ENCODE assay signal across 14 cellular contexts in the genomic region with DNA sequence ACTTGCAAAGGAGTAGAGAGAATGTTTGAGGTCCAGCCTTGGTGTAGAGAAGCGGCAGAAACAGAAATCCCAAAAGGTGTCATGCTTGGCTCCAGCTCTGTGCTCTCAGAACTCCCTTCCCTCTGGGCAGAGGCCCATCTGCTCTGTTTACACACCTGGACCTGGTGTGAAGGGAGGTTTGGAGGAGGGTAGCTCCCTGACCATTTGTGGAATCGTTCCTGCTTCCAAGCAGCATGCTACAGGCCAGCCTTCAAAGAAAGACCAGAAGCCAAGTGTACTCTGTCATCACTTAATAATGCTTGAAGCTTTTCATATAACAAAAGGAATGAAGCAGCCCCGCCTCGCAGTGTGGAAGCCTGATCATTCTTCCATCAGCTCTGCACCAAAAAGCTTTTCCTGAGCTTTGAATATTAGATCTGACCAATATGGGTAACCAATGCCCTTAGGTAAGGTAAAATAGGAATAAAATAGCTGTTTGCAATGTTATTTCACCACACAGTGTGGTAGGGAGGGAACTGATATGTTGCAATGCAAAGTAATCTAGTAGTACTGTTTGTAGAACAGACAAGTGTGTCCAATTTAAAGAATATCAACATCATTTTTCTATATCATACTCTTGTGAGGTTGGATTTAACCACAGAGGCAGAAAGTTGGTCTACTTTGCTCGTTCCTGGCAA.
DNase-seq lines count a peak whose midpoint lies in the region; ATAC-seq and TF ChIP-seq lines count a peak whose summit lies in the region.
"Had no signal": no experiment of that assay in that cellular context is flagged by ENCODE, and none has a peak within 500 bp of the region (broad histone marks: within the 10 kb centered on the region; RNA-seq: fewer than 3 reads in every experiment).

No MANE protein-coding gene starts in this region.

- no peak overlapping the region for H2BK120ac ChIP-seq in mesenchymal stem cell (ENCODE audit: low read depth, low read length)

- H4K20me1 ChIP-seq in PC-3 (ENCODE audit: low read length) (no peaks in the 10 kb centered on the region), hepatocyte (ENCODE audit: insufficient read depth, poor library complexity, severe bottlenecking) (no peaks in the 10 kb centered on the region)

- in situ Hi-C loops in G401 (cut with HindIII; ENCODE audit: low sequenced_read_pairs): no loop called here

- H3K4me2 ChIP-seq in PC-3 (ENCODE audit: low read length): no peak overlapping the region
- H3K4me2 ChIP-seq in hepatocyte: no peak overlapping the region
- H3K4me2 ChIP-seq in mesenchymal stem cell (ENCODE audit: low read length, poor library complexity, severe bottlenecking): no peak overlapping the region

- H4K8ac ChIP-seq in mesenchymal stem cell (ENCODE audit: low read length): no peak overlapping the region

- H3K9ac ChIP-seq in PC-3 (ENCODE audit: low read length): no peak overlapping the region
- H3K9ac ChIP-seq in mesenchymal stem cell (ENCODE audit: low read length): no peak overlapping the region

- H2AFZ ChIP-seq in PC-3 (ENCODE audit: low read length): no peak overlapping the region
- no peak overlapping the region for H2AFZ ChIP-seq in hepatocyte
- H2AFZ ChIP-seq in mesenchymal stem cell (ENCODE audit: low read depth, low read length): no peak overlapping the region

- no peaks in the 10 kb centered on the region for H3K9me3 ChIP-seq in PC-3 (ENCODE audit: low read length)
- no peaks in the 10 kb centered on the region for H3K9me3 ChIP-seq in left lung
- H3K9me3 ChIP-seq in hepatocyte (ENCODE audit: low read depth): no peaks in the 10 kb centered on the region
- no peaks in the 10 kb centered on the region for H3K9me3 ChIP-seq in mesenchymal stem cell (ENCODE audit: control insufficient read depth, low read length)
- H3K9me3 ChIP-seq: esophagus muscularis mucosa, right atrium auricular region had no signal

- H3K27me3 ChIP-seq in PC-3 (ENCODE audit: low read length): peaks cover 27% of the 10 kb centered on the region
- H3K27me3 ChIP-seq in left lung: peaks cover 0 to 60% of the 10 kb centered on the region in 2 donors
- peaks cover 14% of the 10 kb centered on the region for H3K27me3 ChIP-seq in hepatocyte
- H3K27me3 ChIP-seq in mesenchymal stem cell (ENCODE audit: control insufficient read depth in 1 of 2, insufficient read depth in 1 of 2, low read length in 2 of 2): peaks cover 3 to 86% of the 10 kb centered on the region in 2 experiments
- H3K27me3 ChIP-seq: right atrium auricular region had no signal

- no peak overlapping the region for H2BK15ac ChIP-seq in mesenchymal stem cell (ENCODE audit: low read depth, poor library complexity, severe bottlenecking)

- H3K4ac ChIP-seq in mesenchymal stem cell (ENCODE audit: low read depth in 1 of 2, low read length in 2 of 2): no peak overlapping the region

- H3K27ac ChIP-seq in PC-3 (ENCODE audit: low read length) (no peak overlapping the region), left lung (no peak overlapping the region), hepatocyte (no peak overlapping the region), mesenchymal stem cell (ENCODE audit: low read length, poor library complexity, severe bottlenecking) (no peak overlapping the region)
- H3K27ac ChIP-seq: esophagus muscularis mucosa, right atrium auricular region had no signal

- H2AK5ac ChIP-seq in mesenchymal stem cell (ENCODE audit: low read length, severe bottlenecking): no peak overlapping the region

- no peak overlapping the region for H4K91ac ChIP-seq in mesenchymal stem cell (ENCODE audit: low read length)

- POLR2A ChIA-PET in PC-3 (lab: Charles Lee; ENCODE audit: unreplicated experiment): no interaction called here

- intact Hi-C loops in PC-3 (cut with micrococcal nuclease): no loop called here
- intact Hi-C loops in left lung (cut with DNase I): no loop called here

- no peak overlapping the region for H3K18ac ChIP-seq in mesenchymal stem cell (ENCODE audit: low read depth in 1 of 2, low read length in 2 of 2)

- no TSS peak for BruUV-seq in PC-3 (replicated peaks; lab: Mats Ljungman, UMichigan)

- no peak overlapping the region for H3K14ac ChIP-seq in mesenchymal stem cell (ENCODE audit: low read length in 2 of 2)

- H2BK5ac ChIP-seq in mesenchymal stem cell (ENCODE audit: low read depth, low read length, poor library complexity, severe bottlenecking): no peak overlapping the region

- TF ChIP-seq CTCF in PC-3 (conservative IDR thresholded peaks at IDR 0.05; ENCODE audit: low read depth, low read length): no peak
- TF ChIP-seq CTCF in left lung (IDR thresholded peaks at IDR 0.05): no peak
- TF ChIP-seq CTCF in hepatocyte (IDR thresholded peaks at IDR 0.05; ENCODE audit: poor library complexity): no peak

- no peaks in the 10 kb centered on the region for H3K79me1 ChIP-seq in mesenchymal stem cell (replicated peaks; ENCODE audit: low read length, poor library complexity, severe bottlenecking)

- H2BK12ac ChIP-seq in mesenchymal stem cell (ENCODE audit: low read length in 2 of 2): no peak overlapping the region

- CTCF ChIA-PET in PC-3 (lab: Charles Lee): interaction anchor here (0.6 kb wide), 1 partner anchor 142 kb away, joined by 4 read pairs; no protein-coding TSS in a partner anchor

- no peaks in the 10 kb centered on the region for H3K9me2 ChIP-seq in PC-3 (replicated peaks; ENCODE audit: low read length)
- no peaks in the 10 kb centered on the region for H3K9me2 ChIP-seq in hepatocyte (replicated peaks; ENCODE audit: insufficient read depth)

- no peaks in the 10 kb centered on the region for H3K79me2 ChIP-seq in PC-3 (ENCODE audit: low read length)
- H3K79me2 ChIP-seq in hepatocyte: no peaks in the 10 kb centered on the region

- H3K36me3 ChIP-seq in PC-3 (ENCODE audit: low read depth, low read length) (no peaks in the 10 kb centered on the region), left lung (no peaks in the 10 kb centered on the region), hepatocyte (replicated peaks; ENCODE audit: insufficient read depth, low read depth) (no peaks in the 10 kb centered on the region), mesenchymal stem cell (ENCODE audit: control insufficient read depth in 1 of 2, insufficient read depth in 2 of 2, low read depth in 1 of 2, low read length in 2 of 2) (no peaks in the 10 kb centered on the region)
- H3K36me3 ChIP-seq: esophagus muscularis mucosa, right atrium auricular region had no signal

- DNase-seq in G401 (ENCODE audit: low spot score): peak; percentile 67
- DNase-seq in NCI-H1417 treated with DMSO at 0.1 percent for 48 hours (lab: John Stamatoyannopoulos, UW): peak; percentile 94
- no peak for DNase-seq in PC-3
- no peak for DNase-seq in left lung
- DNase-seq in hepatocyte (ENCODE audit: low spot score): no peak
- no peak for DNase-seq in NCI-H2171 (lab: John Stamatoyannopoulos, UW)
- DNase-seq in mesenchymal stem cell: no peak
- no peak for DNase-seq in OCI-M2 (lab: John Stamatoyannopoulos, UW; ENCODE audit: unreplicated experiment)
- DNase-seq: activated CD4-positive, alpha-beta memory T cell treated with anti-CD3 and anti-CD28 coated beads for 36 hours; activated naive CD4-positive, alpha-beta T cell treated with Interleukin-2 at 50 U/mL for 16 hours; CD4-positive, CD25-positive, alpha-beta regulatory T cell; NCI-H82 had no signal

- no peak overlapping the region for H3K23ac ChIP-seq in mesenchymal stem cell (ENCODE audit: low read length in 2 of 2)

- 67% methylated on average over 5 of the region's 5 CpGs for WGBS in hepatocyte (ENCODE audit: low lambda C conversion rate, missing lambda C conversion rate)
- WGBS in mesenchymal stem cell: 54% methylated on average over 3 of the region's 5 CpGs

- H3K4me3 ChIP-seq in PC-3 (ENCODE audit: low read length) (no peak overlapping the region), left lung (no peak overlapping the region), hepatocyte (no peak overlapping the region), mesenchymal stem cell (ENCODE audit: insufficient read depth in 1 of 2, low read depth in 1 of 2, low read length in 2 of 2) (no peak overlapping the region)
- H3K4me3 ChIP-seq: esophagus muscularis mucosa, right atrium auricular region had no signal

- H3K4me1 ChIP-seq in PC-3 (ENCODE audit: insufficient read depth, low read length): no peaks in the 10 kb centered on the region
- H3K4me1 ChIP-seq in left lung: no peaks in the 10 kb centered on the region
- peaks cover 7% of the 10 kb centered on the region for H3K4me1 ChIP-seq in hepatocyte (ENCODE audit: insufficient read depth)
- peaks cover 4% of the 10 kb centered on the region for H3K4me1 ChIP-seq in mesenchymal stem cell (ENCODE audit: control insufficient read depth, insufficient read depth, low read depth, low read length)
- H3K4me1 ChIP-seq: esophagus muscularis mucosa, right atrium auricular region had no signal

- peak; percentile 29 for ATAC-seq in PC-3
- peak; percentile 84 for ATAC-seq in left lung

- H3F3A ChIP-seq in PC-3 (ENCODE audit: low read length, unreplicated experiment): no peaks in the 10 kb centered on the region

Comparison
In these comparisons a context has a peak if more than half of its experiments do, and no peak if none do; other contexts are left out.
1. DNase-seq: peak in G401 (single experiment) and NCI-H1417 treated with DMSO at 0.1 percent for 48 hours (single experiment); none in PC-3 (single experiment), left lung (0 of 2), hepatocyte (single experiment), NCI-H2171 (single experiment), mesenchymal stem cell (single experiment) and OCI-M2 (single experiment).